Comparison of ENCODE assay signal across 14 cellular contexts in genomic region chr9:124411514-124412227, GRCh38. TPM values are rescaled to one million over a fixed set of nuclear protein-coding genes. Genes with fewer than 3 reads are reported as not detected.
DNase-seq lines count a peak whose midpoint lies in the region; ATAC-seq and TF ChIP-seq lines count a peak whose summit lies in the region.
"Had no signal": no experiment of that assay in that cellular context is flagged by ENCODE, and none has a peak within 500 bp of the region (broad histone marks: within the 10 kb centered on the region; RNA-seq: fewer than 3 reads in every experiment).

No MANE protein-coding gene starts in this region.

- H2AFZ ChIP-seq in ACC112 (ENCODE audit: low read length, unreplicated experiment), result no peak overlapping the region
- no peak overlapping the region for H2AFZ ChIP-seq in HCT116 (ENCODE audit: low read depth, low read length, poor library complexity, severe bottlenecking)

- TF ChIP-seq POLR2A in HCT116 (IDR thresholded peaks at IDR 0.05; ENCODE audit: borderline replicate concordance, extremely low read depth, insufficient read depth, insufficient read length), result no peak

- H3K27ac ChIP-seq in ACC112 (ENCODE audit: low read depth, low read length), result peak overlapping the region; percentile 98
- no peak overlapping the region for H3K27ac ChIP-seq in HCT116 (ENCODE audit: low read depth, low read length)
- no peak overlapping the region for H3K27ac ChIP-seq in effector memory CD4-positive, alpha-beta T cell (ENCODE audit: insufficient read depth, low read length, poor library complexity, severe bottlenecking)
- H3K27ac ChIP-seq: C4-2B, sigmoid colon, upper lobe of left lung had no signal

- peaks cover 28% of the 10 kb centered on the region for H4K20me1 ChIP-seq in HCT116 (ENCODE audit: insufficient read depth)

- no peak for TF ChIP-seq CTCF in HCT116 (IDR thresholded peaks at IDR 0.05 in 2 of 3, conservative IDR thresholded peaks at IDR 0.05 in 1 of 3; ENCODE audit: borderline replicate concordance in 1 of 3, insufficient read depth in 1 of 3, low read depth in 2 of 3, low read length in 2 of 3)

- H3K4me2 ChIP-seq in HCT116 (ENCODE audit: low read length), result peak overlapping the region; percentile 11; the same call in 1 of the 2 replicates

- H3K9me3 ChIP-seq in HCT116 (ENCODE audit: control insufficient read depth in 1 of 2, insufficient read depth in 1 of 2, low read depth in 1 of 2, low read length in 2 of 2), result no peaks in the 10 kb centered on the region
- no peaks in the 10 kb centered on the region for H3K9me3 ChIP-seq in adipocyte (ENCODE audit: control insufficient read depth, low read length)
- H3K9me3 ChIP-seq in effector memory CD4-positive, alpha-beta T cell (ENCODE audit: control insufficient read depth, low read length), result no peaks in the 10 kb centered on the region
- H3K9me3 ChIP-seq: sigmoid colon, upper lobe of left lung had no signal

- H3K4me3 ChIP-seq in ACC112 (ENCODE audit: low read depth, low read length), result peak overlapping the region; percentile 66
- no peak overlapping the region for H3K4me3 ChIP-seq in HCT116 (replicated peaks in 1 of 2; ENCODE audit: low read depth in 1 of 2, low read length in 2 of 2)
- H3K4me3 ChIP-seq in adipocyte (ENCODE audit: low read length), result peak overlapping the region; percentile 44
- no peak overlapping the region for H3K4me3 ChIP-seq in effector memory CD4-positive, alpha-beta T cell (ENCODE audit: insufficient read depth, low read depth, low read length, poor library complexity, severe bottlenecking)
- H3K4me3 ChIP-seq: sigmoid colon, upper lobe of left lung had no signal

- CTCF ChIA-PET in HCT116 (lab: Charles Lee), result interaction anchor here (2.2 to 2.4 kb wide), 2 partner anchors 12 to 125 kb away, joined by 9 to 17 read pairs; no protein-coding TSS in a partner anchor

- H3K27me3 ChIP-seq in ACC112 (ENCODE audit: insufficient read depth, low read length), result no peaks in the 10 kb centered on the region
- H3K27me3 ChIP-seq in HCT116 (ENCODE audit: insufficient read depth, low read length), result no peaks in the 10 kb centered on the region
- H3K27me3 ChIP-seq in adipocyte (replicated peaks; ENCODE audit: control insufficient read depth, insufficient read depth, low read length), result no peaks in the 10 kb centered on the region
- no peaks in the 10 kb centered on the region for H3K27me3 ChIP-seq in effector memory CD4-positive, alpha-beta T cell (replicated peaks; ENCODE audit: control insufficient read depth, insufficient read depth, low read length, poor library complexity, severe bottlenecking)
- H3K27me3 ChIP-seq: sigmoid colon, upper lobe of left lung had no signal

- DNase-seq in HCT116 (ENCODE audit: low read depth, low spot score), result no peak
- peak; percentile 34 for DNase-seq in adipocyte (ENCODE audit: low read depth)
- DNase-seq in foreskin melanocyte, result peak; percentile 89
- no peak for DNase-seq in NCI-H1930 (lab: John Stamatoyannopoulos, UW)
- DNase-seq in head of caudate nucleus, result no peak
- DNase-seq in effector memory CD4-positive, alpha-beta T cell, result no peak
- DNase-seq: activated CD8-positive, alpha-beta memory T cell treated with anti-CD3 and anti-CD28 coated beads, Interleukin-2, amount 10 ng/mL, durations not matched to agents 7 days and 5 days; amniotic stem cell; RPMI8226; upper lobe of left lung had no signal

- RAD21 ChIA-PET in HCT116 (lab: Charles Lee; ENCODE audit: low non-redundant PET in 1 of 2, low total read pairs in 2 of 2, uncharacterized antibody in 2 of 2, unreplicated experiment in 2 of 2), result no interaction called here

- ATAC-seq in HCT116 (no peak), HG03354 (IDR thresholded peaks at IDR 0.05; ENCODE audit: poor library complexity, severe bottlenecking, unreplicated experiment) (no peak)
- ATAC-seq: activated CD8-positive, alpha-beta memory T cell treated with anti-CD3 and anti-CD28 coated beads, Interleukin-2, amount 10 ng/mL, durations not matched to agents 7 days and 5 days had no signal

- H3K9me2 ChIP-seq in HCT116 (ENCODE audit: insufficient read depth), result no peaks in the 10 kb centered on the region

- POLR2A ChIA-PET in HCT116 (lab: Charles Lee), result interaction anchor here (0.7 kb wide), 1 partner anchor 37 kb away, joined by 3 read pairs; no protein-coding TSS in a partner anchor

- no peak for TF ChIP-seq RAD21 in HCT116 (IDR thresholded peaks at IDR 0.05; ENCODE audit: low read depth)

- H3K9ac ChIP-seq in HCT116 (ENCODE audit: low read length), result no peak overlapping the region
- H3K9ac ChIP-seq in adipocyte (ENCODE audit: low read length), result peak overlapping the region; percentile 60

- intact Hi-C loops in HCT116 (cut with micrococcal nuclease) (loop anchor here (10.0 kb wide), 2 partner anchors 353 to 443 kb away; partner anchors contain the start of gene WDR38), head of caudate nucleus (cut with DNase I) (no loop called here)

- H3K79me2 ChIP-seq in ACC112 (ENCODE audit: control insufficient read depth, insufficient read depth, low read length, unreplicated experiment) (peaks cover 67% of the 10 kb centered on the region), HCT116 (ENCODE audit: insufficient read depth, low read length) (peaks cover 86% of the 10 kb centered on the region)

- H3K4me1 ChIP-seq in ACC112 (ENCODE audit: control insufficient read depth, insufficient read depth, low read length, unreplicated experiment) (peaks cover 54% of the 10 kb centered on the region), HCT116 (ENCODE audit: control insufficient read depth in 1 of 2, insufficient read depth in 2 of 2, low read length in 2 of 2) (peaks cover 4 to 33% of the 10 kb centered on the region in 2 experiments; a peak in 3 of 4 replicates), adipocyte (ENCODE audit: control insufficient read depth, insufficient read depth, low read length) (peaks cover 51% of the 10 kb centered on the region)
- peaks cover 7% of the 10 kb centered on the region for H3K4me1 ChIP-seq in effector memory CD4-positive, alpha-beta T cell (ENCODE audit: control insufficient read depth, insufficient read depth, low read length, poor library complexity, severe bottlenecking)

- BruUV-seq in HCT116 (replicated peaks; lab: Mats Ljungman, UMichigan), result TSS peak; percentile 0

- peaks cover 49% of the 10 kb centered on the region for H3K36me3 ChIP-seq in ACC112 (ENCODE audit: insufficient read depth, low read length)
- H3K36me3 ChIP-seq in HCT116 (ENCODE audit: control insufficient read depth in 1 of 2, insufficient read depth in 2 of 2, low read length in 2 of 2), result peaks cover 55 to 73% of the 10 kb centered on the region in 2 experiments
- H3K36me3 ChIP-seq in adipocyte (ENCODE audit: control insufficient read depth, insufficient read depth, low read length, severe bottlenecking), result peaks cover 72% of the 10 kb centered on the region
- peaks cover 51% of the 10 kb centered on the region for H3K36me3 ChIP-seq in effector memory CD4-positive, alpha-beta T cell (ENCODE audit: control insufficient read depth, insufficient read depth, low read length)

TF ChIP-seq in HCT116, 20 proteins besides CTCF, POLR2A, EP300 and RAD21:
- no peak for TF ChIP-seq ATF3 (IDR thresholded peaks at IDR 0.05)
- no peak for TF ChIP-seq TCF7L2 (IDR thresholded peaks at IDR 0.05; ENCODE audit: borderline replicate concordance, extremely low read depth, insufficient read depth, insufficient read length)
- no peak for TF ChIP-seq CBX3 (IDR thresholded peaks at IDR 0.05; ENCODE audit: low read depth)
- peak; percentile 35; the same call in 1 of the 2 replicates for TF ChIP-seq FOSL1 (IDR thresholded peaks at IDR 0.05; ENCODE audit: low read depth)
- no peak for TF ChIP-seq EZH2 (IDR thresholded peaks at IDR 0.05)
- TF ChIP-seq ELF1 (IDR thresholded peaks at IDR 0.05; ENCODE audit: borderline replicate concordance, low read depth), result no peak
- TF ChIP-seq JUND (IDR thresholded peaks at IDR 0.05), result no peak

RNA-seq across cellular contexts. Expression of gene PSMB7, which starts 3.6 kb away (rescaled TPM):
- 222 TPM for total RNA-seq in HCT116 (2021; ENCODE audit: unreplicated experiment)
- 305 and 343 TPM in 2 replicates for polyA plus RNA-seq in HCT116 (2012)

RNA-seq across cellular contexts. Expression of gene ADGRD2, which starts 38.6 kb away (rescaled TPM):
- total RNA-seq in HCT116 (2021; ENCODE audit: unreplicated experiment), result not detected
- 0.79 and 1.5 TPM in 2 replicates for polyA plus RNA-seq in HCT116 (2012)
- total RNA-seq: activated CD8-positive, alpha-beta memory T cell treated with anti-CD3 and anti-CD28 coated beads, Interleukin-2, amount 10 ng/mL, durations not matched to agents 7 days and 5 days; sigmoid colon; upper lobe of left lung had no signal
- polyA plus RNA-seq: sigmoid colon had no signal

Comparison
In these comparisons a context has a peak if more than half of its experiments do, and no peak if none do; other contexts are left out.
1. H3K4me3 ChIP-seq: peak in ACC112 (single experiment) and adipocyte (single experiment); none in HCT116 (0 of 2) and effector memory CD4-positive, alpha-beta T cell (single experiment).
2. DNase-seq: peak in adipocyte (single experiment) and foreskin melanocyte (single experiment); none in HCT116 (single experiment), NCI-H1930 (0 of 2), head of caudate nucleus (0 of 42) and effector memory CD4-positive, alpha-beta T cell (0 of 3).